ENCODE assay signal across 18 cellular contexts in the genomic region with DNA sequence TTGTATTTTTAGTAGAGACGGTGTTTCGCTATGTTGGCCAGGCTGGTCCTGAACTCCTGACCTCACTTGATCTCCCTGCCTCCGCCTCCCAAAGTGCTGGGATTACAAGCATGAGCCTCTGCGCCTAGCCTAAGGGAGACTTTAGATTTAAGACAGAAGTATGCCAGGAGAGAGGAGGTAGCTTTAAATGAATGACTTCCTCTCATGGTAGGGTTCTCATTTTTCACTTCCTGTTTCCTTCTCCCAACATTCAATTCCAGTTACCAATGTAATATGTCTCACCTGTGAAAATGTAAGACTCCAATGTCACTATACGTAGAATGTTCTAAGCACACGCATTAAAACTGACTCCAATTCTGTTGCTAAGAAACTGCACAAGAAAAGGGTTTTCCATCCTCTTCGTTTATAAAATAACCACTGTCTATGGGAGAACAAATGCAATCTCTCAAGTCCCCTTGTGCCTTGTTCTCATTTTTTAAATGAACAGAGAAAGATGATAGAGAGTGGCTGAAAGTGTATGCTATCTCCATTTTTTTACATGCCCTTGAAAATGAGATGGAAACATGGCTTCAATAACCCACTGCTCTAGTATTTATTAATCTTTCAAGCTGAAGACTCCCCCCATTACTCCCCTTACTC.
DNase-seq lines count a peak whose midpoint lies in the region; ATAC-seq, FAIRE-seq and TF ChIP-seq lines count a peak whose summit lies in the region.
"Had no signal": no experiment of that assay in that cellular context is flagged by ENCODE, and none has a peak within 500 bp of the region (broad histone marks: within the 10 kb centered on the region; RNA-seq: fewer than 3 reads in every experiment).

No MANE protein-coding gene starts in this region.

- POLR2A ChIA-PET in OCI-LY7 (lab: Charles Lee) = interaction anchor here (0.7 to 2.6 kb wide), 4 partner anchors 8 to 102 kb away, joined by 3 to 7 read pairs (median 3); no protein-coding TSS in a partner anchor

- no peaks in the 10 kb centered on the region for H3K27me3 Mint-ChIP-seq in chondrocyte (ENCODE audit: low read depth)

- peak overlapping the region; percentile 64 for H3K27ac ChIP-seq in OCI-LY7 (ENCODE audit: low read depth, low read length, poor library complexity, severe bottlenecking)
- no peak overlapping the region for H3K27ac ChIP-seq in upper lobe of right lung
- H3K27ac ChIP-seq in small intestine (ENCODE audit: low read depth in 1 of 2, low read length in 1 of 2) = no peak overlapping the region

- H3K36me3 Mint-ChIP-seq in chondrocyte (ENCODE audit: low read depth) = no peaks in the 10 kb centered on the region

- H3K27me3 ChIP-seq in upper lobe of right lung (no peaks in the 10 kb centered on the region), small intestine (ENCODE audit: control insufficient read depth in 2 of 2, insufficient read depth in 2 of 2, low read length in 2 of 2) (no peaks in the 10 kb centered on the region)
- H3K27me3 ChIP-seq: adrenal gland, stomach had no signal

- WGBS in small intestine, 3 donors = 84 to 93% (median 86%) methylated on average over 7 of the region's 7 CpGs

- no peak overlapping the region for H2AFZ ChIP-seq in OCI-LY7 (ENCODE audit: low read length)

- H3K9me3 Mint-ChIP-seq in chondrocyte (ENCODE audit: low read depth) = no peaks in the 10 kb centered on the region

- intact Hi-C loops in OCI-LY7 (cut with micrococcal nuclease; ENCODE audit: unreplicated experiment) (no loop called here), upper lobe of right lung (cut with DNase I) (no loop called here)

- H3K4me3 ChIP-seq in OCI-LY7 (ENCODE audit: low read depth, low read length, poor library complexity, severe bottlenecking) = peak overlapping the region; percentile 30
- H3K4me3 ChIP-seq in upper lobe of right lung = no peak overlapping the region
- H3K4me3 ChIP-seq in small intestine (ENCODE audit: low read depth in 1 of 2, low read length in 2 of 2) = no peak overlapping the region
- H3K4me3 ChIP-seq: adrenal gland, coronary artery, stomach had no signal

- H3K4me3 Mint-ChIP-seq in chondrocyte (ENCODE audit: unreplicated experiment) = no peak overlapping the region

- H3K9me3 ChIP-seq in OCI-LY7 (ENCODE audit: low read length) (no peaks in the 10 kb centered on the region), upper lobe of right lung (no peaks in the 10 kb centered on the region), small intestine (ENCODE audit: control insufficient read depth, low read depth) (no peaks in the 10 kb centered on the region)
- H3K9me3 ChIP-seq: adrenal gland, Caco-2, SK-N-SH, stomach had no signal

- H4K20me1 ChIP-seq in OCI-LY7 (ENCODE audit: insufficient read depth, low read length) = no peaks in the 10 kb centered on the region

- H3K27ac Mint-ChIP-seq in chondrocyte (ENCODE audit: unreplicated experiment) = no peak overlapping the region

- H3K79me2 ChIP-seq in OCI-LY7 (ENCODE audit: insufficient read depth, low read depth, low read length) = peaks cover 54% of the 10 kb centered on the region

- peak; percentile 32 for ATAC-seq in upper lobe of right lung
- ATAC-seq in HG02678 (IDR thresholded peaks at IDR 0.05; ENCODE audit: unreplicated experiment) = no peak

- H3K4me2 ChIP-seq in OCI-LY7 (ENCODE audit: low read length) = peak overlapping the region; percentile 56
- H3K4me2 ChIP-seq: SK-N-SH had no signal

- BruUV-seq in OCI-LY7 (replicated peaks; lab: Mats Ljungman, UMichigan) = no TSS peak

- peaks cover 49% of the 10 kb centered on the region for H3K4me1 Mint-ChIP-seq in chondrocyte (ENCODE audit: low read depth)

- CTCF ChIA-PET in OCI-LY7 (lab: Charles Lee; ENCODE audit: unreplicated experiment) = no interaction called here

- no peak for TF ChIP-seq CTCF in OCI-LY7 (conservative IDR thresholded peaks at IDR 0.05; ENCODE audit: low read length)
- no peak for TF ChIP-seq CTCF in upper lobe of right lung (IDR thresholded peaks at IDR 0.05)
- TF ChIP-seq CTCF in chondrocyte (IDR thresholded peaks at IDR 0.05) = no peak

- DNase-seq in NOMO-1 treated with DMSO at 0.1 percent for 48 hours (lab: John Stamatoyannopoulos, UW; ENCODE audit: unreplicated experiment) (peak; percentile 53), NOMO-1 treated with dmso at 0.1 percent for 144 hours (lab: John Stamatoyannopoulos, UW; ENCODE audit: unreplicated experiment) (no peak), OCI-LY7 (ENCODE audit: low spot score) (peak; percentile 52), germinal center (ENCODE audit: low spot score) (peak; percentile 41), upper lobe of right lung (no peak), small intestine (no peak), chondrocyte (ENCODE audit: low spot score) (no peak)
- DNase-seq: activated CD4-positive, alpha-beta T cell treated with anti-CD3 and anti-CD28 coated beads for 4 hours; activated T-cell treated with anti-CD3 and anti-CD28 coated beads, Interleukin-2, amount 50 U/mL, for 1 hour; adrenal gland; Caco-2; hippocampal formation; NCI-H187 treated with DMSO at 0.1 percent for 48 hours; NK-92 treated with Interleukin-12 subunit alpha and Interleukin-12 subunit beta, amount 100 ng/mL, for 24 hours; SK-N-SH; stomach had no signal

- no peak for FAIRE-seq in small intestine (lab: Jason Lieb, UNC)

- no peaks in the 10 kb centered on the region for H3K9me2 ChIP-seq in OCI-LY7 (ENCODE audit: insufficient read depth, low read length)
- H3K9me2 ChIP-seq: SK-N-SH had no signal

- H3K36me3 ChIP-seq in OCI-LY7 (ENCODE audit: insufficient read depth, low read length) = peaks cover 31% of the 10 kb centered on the region
- no peaks in the 10 kb centered on the region for H3K36me3 ChIP-seq in upper lobe of right lung
- no peaks in the 10 kb centered on the region for H3K36me3 ChIP-seq in small intestine (ENCODE audit: control insufficient read depth in 2 of 2, insufficient read depth in 2 of 2, low read length in 2 of 2)
- H3K36me3 ChIP-seq: adrenal gland, stomach had no signal

- H3K4me1 ChIP-seq in OCI-LY7 (ENCODE audit: insufficient read depth, low read length, poor library complexity, severe bottlenecking) = peaks cover 64% of the 10 kb centered on the region
- H3K4me1 ChIP-seq in upper lobe of right lung = peaks cover 66% of the 10 kb centered on the region
- peaks cover 0 to 1% of the 10 kb centered on the region in 2 donors for H3K4me1 ChIP-seq in small intestine (ENCODE audit: control insufficient read depth in 2 of 2, insufficient read depth in 1 of 2, low read depth in 1 of 2, low read length in 1 of 2)

Comparison
In these comparisons a context has a peak if more than half of its experiments do, and no peak if none do; other contexts are left out.
1. DNase-seq: peak in NOMO-1 treated with DMSO at 0.1 percent for 48 hours (single experiment), OCI-LY7 (single experiment) and germinal center (single experiment); none in NOMO-1 treated with dmso at 0.1 percent for 144 hours (single experiment), upper lobe of right lung (single experiment), small intestine (single experiment) and chondrocyte (single experiment).